Comparison of ENCODE assay signal across 17 cellular contexts in the genomic region with DNA sequence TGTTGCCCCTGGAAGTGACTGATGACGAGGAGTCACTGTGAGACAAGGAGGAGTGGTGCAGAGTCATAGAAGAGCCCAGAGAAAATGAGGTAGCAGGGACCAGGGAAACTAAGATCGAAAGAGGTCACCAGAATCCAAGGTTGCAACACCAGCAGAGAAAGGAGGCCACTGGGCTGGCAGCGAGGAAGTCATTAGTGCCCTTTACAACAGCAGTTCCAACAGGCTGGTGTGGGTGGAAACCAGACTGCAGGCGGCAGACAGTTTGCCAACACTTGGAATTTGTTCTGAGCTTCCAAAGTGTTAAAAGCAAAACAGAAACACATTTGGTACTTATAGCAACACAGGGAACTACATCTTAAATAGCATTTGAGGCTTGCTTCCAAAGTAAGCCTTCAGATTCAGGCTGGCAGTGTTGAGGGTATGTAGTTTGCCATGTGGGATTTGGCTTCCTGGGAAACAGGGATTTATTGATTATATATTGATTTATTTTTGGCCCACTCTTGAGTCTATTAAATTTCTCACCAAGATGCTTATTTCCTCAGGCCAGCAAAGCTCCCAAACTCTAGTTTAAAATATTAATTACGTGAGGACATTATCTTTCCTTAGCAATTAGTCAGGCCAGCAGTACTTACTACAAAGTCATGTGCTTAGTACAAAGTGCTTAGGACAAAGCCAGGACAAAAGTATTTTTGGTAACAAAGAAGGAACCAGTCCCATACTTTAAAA.
"Had no signal": no experiment of that assay in that cellular context is flagged by ENCODE, and none has a peak within 500 bp of the region (broad histone marks: within the 10 kb centered on the region; RNA-seq: fewer than 3 reads in every experiment).

No MANE protein-coding gene starts in this region.

- H3K9me3 ChIP-seq: adrenal gland, colonic mucosa had no signal

- H3K27ac ChIP-seq: adrenal gland, ascending aorta, brain microvascular endothelial cell, colonic mucosa, epithelial cell of prostate, left lung, upper lobe of left lung had no signal

- H3K36me3 ChIP-seq: adrenal gland, ascending aorta, brain microvascular endothelial cell, colonic mucosa, left lung, upper lobe of left lung had no signal

- DNase-seq: activated CD4-positive, alpha-beta T cell treated with anti-CD3 and anti-CD28 coated beads for 1 hour; activated CD4-positive, alpha-beta T cell treated with anti-CD3 and anti-CD28 coated beads, Interleukin-2, amount 50 U/mL, for 1 hour; activated CD8-positive, alpha-beta T cell treated with anti-CD3 and anti-CD28 coated beads, Interleukin-2, amount 10 ng/mL, durations not matched to agents 7 days and 5 days; activated T-cell treated with anti-CD3 and anti-CD28 coated beads, Interleukin-2, amount 50 U/mL, for 24 hours; adrenal gland; brain microvascular endothelial cell; colonic mucosa; left lung; naive B cell; retina; stimulated activated CD4-positive, alpha-beta T cell treated with anti-CD3 and anti-CD28 coated beads, Interleukin-4, amount 100 ng/mL, for 24 hours; stimulated activated naive CD4-positive, alpha-beta T cell treated with Interleukin-2 at 50 U/mL for 16 hours; T-helper 1 cell; upper lobe of left lung had no signal

- H3K27me3 ChIP-seq: adrenal gland, ascending aorta, brain microvascular endothelial cell, colonic mucosa, upper lobe of left lung had no signal

- ATAC-seq: activated CD8-positive, alpha-beta T cell treated with anti-CD3 and anti-CD28 coated beads, Interleukin-2, amount 10 ng/mL, durations not matched to agents 7 days and 5 days; activated T-helper 17 cell treated with anti-CD3 and anti-CD28 coated beads, Interleukin-2, amount 50 U/mL, for 72 hours; left lung had no signal

- H3K4me1 ChIP-seq: adrenal gland, ascending aorta, colonic mucosa, left lung, upper lobe of left lung had no signal

- H3K4me3 ChIP-seq: adrenal gland, ascending aorta, colonic mucosa, left lung, upper lobe of left lung had no signal
